In genomic region chr19:41969772-41970458, GRCh38 we compare ENCODE assay signal across 37 cellular contexts. TPM values are rescaled to one million over a fixed set of nuclear protein-coding genes. Genes with fewer than 3 reads are reported as not detected.
"Had no signal": no experiment of that assay in that cellular context is flagged by ENCODE, and none has a peak within 500 bp of the region (broad histone marks: within the 10 kb centered on the region; RNA-seq: fewer than 3 reads in every experiment).

No MANE protein-coding gene starts in this region.

- DNase-seq: activated B cell treated with CpG ODN at 0.5 μM for 24 hours; activated CD4-positive, alpha-beta memory T cell treated with anti-CD3 and anti-CD28 coated beads for 36 hours; activated CD4-positive, alpha-beta T cell treated with anti-CD3 and anti-CD28 coated beads for 4 hours; activated CD4-positive, alpha-beta T cell treated with anti-CD3 and anti-CD28 coated beads, Interleukin-2, amount 10 ng/mL, durations not matched to agents 24 days and 14 days; activated CD4-positive, alpha-beta T cell treated with anti-CD3 and anti-CD28 coated beads, Interleukin-2, amount 50 U/mL, for 1 hour; activated CD4-positive, alpha-beta T cell treated with anti-CD3 and anti-CD28 coated beads, Interleukin-2, amount 50 U/mL, for 4 hours; activated CD4-positive, CD25-positive, alpha-beta regulatory T cell treated with anti-CD3 and anti-CD28 coated beads, Interleukin-2, amount 50 U/mL, for 72 hours; activated CD8-positive, alpha-beta memory T cell treated with anti-CD3 and anti-CD28 coated beads, Interleukin-2, amount 50 U/mL, for 4 hours; activated CD8-positive, alpha-beta T cell treated with anti-CD3 and anti-CD28 coated beads for 36 hours; activated effector memory CD4-positive, alpha-beta T cell treated with anti-CD3 and anti-CD28 coated beads, Interleukin-2, amount 50 U/mL, for 16 hours; activated gamma-delta T cell treated with Interleukin-2 at 50 U/mL for 16 hours; activated naive CD4-positive, alpha-beta T cell; activated naive CD4-positive, alpha-beta T cell treated with anti-CD3 and anti-CD28 coated beads for 36 hours; activated naive CD4-positive, alpha-beta T cell treated with anti-CD3 and anti-CD28 coated beads, Interleukin-2, amount 50 U/mL, for 16 hours; activated naive CD8-positive, alpha-beta T cell treated with anti-CD3 and anti-CD28 coated beads for 36 hours; activated T-cell treated with anti-CD3 and anti-CD28 coated beads for 4 hours; activated T-cell treated with anti-CD3 and anti-CD28 coated beads, Interleukin-2, amount 50 U/mL, for 1 hour; activated T-cell treated with anti-CD3 and anti-CD28 coated beads, Interleukin-2, amount 50 U/mL, for 4 hours; activated T-cell treated with anti-CD3 and anti-CD28 coated beads, Interleukin-2, amount 50 U/mL, for 72 hours; adrenal gland; amniotic stem cell; aorta; caudate nucleus; cerebellar nuclear complex; T-helper 1 cell; T-helper 2 cell; T-helper 9 cell had no signal

- H3K4me1 ChIP-seq: adrenal gland had no signal

- H3K27ac Mint-ChIP-seq: activated B cell treated with CpG ODN at 0.5 μM for 24 hours; activated CD4-positive, alpha-beta memory T cell treated with anti-CD3 and anti-CD28 coated beads for 36 hours; activated CD4-positive, alpha-beta T cell treated with anti-CD3 and anti-CD28 coated beads, Interleukin-2, amount 10 ng/mL, durations not matched to agents 24 days and 14 days; activated CD8-positive, alpha-beta T cell treated with anti-CD3 and anti-CD28 coated beads for 36 hours; activated naive CD4-positive, alpha-beta T cell treated with anti-CD3 and anti-CD28 coated beads for 36 hours; activated naive CD4-positive, alpha-beta T cell treated with anti-CD3 and anti-CD28 coated beads, Interleukin-2, amount 50 U/mL, for 72 hours; activated naive CD8-positive, alpha-beta T cell treated with anti-CD3 and anti-CD28 coated beads for 36 hours; activated T-cell treated with anti-CD3 and anti-CD28 coated beads, Interleukin-2, amount 50 U/mL, for 72 hours; activated T-helper 1 cell treated with anti-CD3 and anti-CD28 coated beads, Interleukin-12 subunit alpha, Interleukin-12 subunit beta, Interleukin-2, Interleukin-4 antibody, amounts not matched to agents 30 ng/mL and 10 ng/mL and 1 ng/mL, durations not matched to agents 14 hours and 24 hours and 36 hours; activated T-helper 17 cell treated with anti-CD3 and anti-CD28 coated beads, Interleukin-2, amount 50 U/mL, for 72 hours; T-helper 1 cell treated with Interleukin-12 subunit alpha and Interleukin-12 subunit beta and Interleukin-4 antibody, amounts not matched to agents 30 μg/mL and 1 μg/mL, for 36 hours; T-helper 2 cell treated with Interferon-gamma antibody and Interleukin-4, amounts not matched to agents 5 μg/mL and 100 μg/mL, for 36 hours had no signal

- H3K4me3 ChIP-seq: adrenal gland, cardiac muscle cell had no signal

- H3K9me3 Mint-ChIP-seq: activated B cell treated with CpG ODN at 0.5 μM for 24 hours; activated CD4-positive, alpha-beta memory T cell treated with anti-CD3 and anti-CD28 coated beads for 36 hours; activated CD4-positive, alpha-beta T cell treated with anti-CD3 and anti-CD28 coated beads, Interleukin-2, amount 10 ng/mL, durations not matched to agents 24 days and 14 days; activated CD8-positive, alpha-beta T cell treated with anti-CD3 and anti-CD28 coated beads for 36 hours; activated naive CD4-positive, alpha-beta T cell treated with anti-CD3 and anti-CD28 coated beads for 36 hours; activated naive CD4-positive, alpha-beta T cell treated with anti-CD3 and anti-CD28 coated beads, Interleukin-2, amount 50 U/mL, for 72 hours; activated naive CD8-positive, alpha-beta T cell treated with anti-CD3 and anti-CD28 coated beads for 36 hours; activated T-cell treated with anti-CD3 and anti-CD28 coated beads, Interleukin-2, amount 50 U/mL, for 4 hours; activated T-cell treated with anti-CD3 and anti-CD28 coated beads, Interleukin-2, amount 50 U/mL, for 72 hours; activated T-helper 1 cell treated with anti-CD3 and anti-CD28 coated beads, Interleukin-12 subunit alpha, Interleukin-12 subunit beta, Interleukin-2, Interleukin-4 antibody, amounts not matched to agents 30 ng/mL and 10 ng/mL and 1 ng/mL, durations not matched to agents 14 hours and 24 hours and 36 hours; activated T-helper 17 cell treated with anti-CD3 and anti-CD28 coated beads, Interleukin-2, amount 50 U/mL, for 72 hours; brain; central memory CD8-positive, alpha-beta T cell; T-helper 1 cell treated with Interleukin-12 subunit alpha and Interleukin-12 subunit beta and Interleukin-4 antibody, amounts not matched to agents 30 μg/mL and 1 μg/mL, for 36 hours; T-helper 2 cell treated with Interferon-gamma antibody and Interleukin-4, amounts not matched to agents 5 μg/mL and 100 μg/mL, for 36 hours had no signal

- H3K4me3 Mint-ChIP-seq: activated B cell treated with CpG ODN at 0.5 μM for 24 hours; activated CD4-positive, alpha-beta memory T cell treated with anti-CD3 and anti-CD28 coated beads for 36 hours; activated CD4-positive, alpha-beta T cell treated with anti-CD3 and anti-CD28 coated beads, Interleukin-2, amount 10 ng/mL, durations not matched to agents 24 days and 14 days; activated CD8-positive, alpha-beta T cell treated with anti-CD3 and anti-CD28 coated beads for 36 hours; activated naive CD4-positive, alpha-beta T cell treated with anti-CD3 and anti-CD28 coated beads for 36 hours; activated naive CD8-positive, alpha-beta T cell treated with anti-CD3 and anti-CD28 coated beads for 36 hours; activated T-cell treated with anti-CD3 and anti-CD28 coated beads, Interleukin-2, amount 50 U/mL, for 4 hours; activated T-cell treated with anti-CD3 and anti-CD28 coated beads, Interleukin-2, amount 50 U/mL, for 72 hours; activated T-helper 1 cell treated with anti-CD3 and anti-CD28 coated beads, Interleukin-12 subunit alpha, Interleukin-12 subunit beta, Interleukin-2, Interleukin-4 antibody, amounts not matched to agents 30 ng/mL and 10 ng/mL and 1 ng/mL, durations not matched to agents 14 hours and 24 hours and 36 hours; activated T-helper 17 cell treated with anti-CD3 and anti-CD28 coated beads, Interleukin-2, amount 50 U/mL, for 72 hours; brain; central memory CD8-positive, alpha-beta T cell; T-helper 1 cell treated with Interleukin-12 subunit alpha and Interleukin-12 subunit beta and Interleukin-4 antibody, amounts not matched to agents 30 μg/mL and 1 μg/mL, for 36 hours; T-helper 2 cell treated with Interferon-gamma antibody and Interleukin-4, amounts not matched to agents 5 μg/mL and 100 μg/mL, for 36 hours had no signal

- H3K27me3 Mint-ChIP-seq: activated B cell treated with CpG ODN at 0.5 μM for 24 hours; activated CD4-positive, alpha-beta memory T cell treated with anti-CD3 and anti-CD28 coated beads for 36 hours; activated CD8-positive, alpha-beta T cell treated with anti-CD3 and anti-CD28 coated beads for 36 hours; activated naive CD8-positive, alpha-beta T cell treated with anti-CD3 and anti-CD28 coated beads for 36 hours; activated T-helper 17 cell treated with anti-CD3 and anti-CD28 coated beads, Interleukin-2, amount 50 U/mL, for 72 hours; central memory CD8-positive, alpha-beta T cell had no signal

- H3K27ac ChIP-seq: adrenal gland, cardiac muscle cell, VCaP had no signal

- H3K9me3 ChIP-seq: adrenal gland had no signal

- H3K27me3 ChIP-seq: adrenal gland, cardiac muscle cell had no signal

- H3K36me3 Mint-ChIP-seq: activated CD4-positive, alpha-beta memory T cell treated with anti-CD3 and anti-CD28 coated beads for 36 hours; activated naive CD4-positive, alpha-beta T cell treated with anti-CD3 and anti-CD28 coated beads, Interleukin-2, amount 50 U/mL, for 72 hours; activated naive CD8-positive, alpha-beta T cell treated with anti-CD3 and anti-CD28 coated beads for 36 hours had no signal

- H3K4me1 Mint-ChIP-seq: activated B cell treated with CpG ODN at 0.5 μM for 24 hours; activated CD4-positive, alpha-beta T cell treated with anti-CD3 and anti-CD28 coated beads, Interleukin-2, amount 10 ng/mL, durations not matched to agents 24 days and 14 days; activated T-helper 17 cell treated with anti-CD3 and anti-CD28 coated beads, Interleukin-2, amount 50 U/mL, for 72 hours; brain; central memory CD8-positive, alpha-beta T cell had no signal

- H3K36me3 ChIP-seq: adrenal gland, cardiac muscle cell had no signal

RNA-seq across cellular contexts. Expression of gene ATP1A3, which starts 24.1 kb away (rescaled TPM):
- total RNA-seq: aorta, bronchial epithelial cell had no signal

RNA-seq across cellular contexts. Expression of gene ERFL, which starts 41.7 kb away (rescaled TPM):
- total RNA-seq: adrenal gland had no signal
